In the genomic region with DNA sequence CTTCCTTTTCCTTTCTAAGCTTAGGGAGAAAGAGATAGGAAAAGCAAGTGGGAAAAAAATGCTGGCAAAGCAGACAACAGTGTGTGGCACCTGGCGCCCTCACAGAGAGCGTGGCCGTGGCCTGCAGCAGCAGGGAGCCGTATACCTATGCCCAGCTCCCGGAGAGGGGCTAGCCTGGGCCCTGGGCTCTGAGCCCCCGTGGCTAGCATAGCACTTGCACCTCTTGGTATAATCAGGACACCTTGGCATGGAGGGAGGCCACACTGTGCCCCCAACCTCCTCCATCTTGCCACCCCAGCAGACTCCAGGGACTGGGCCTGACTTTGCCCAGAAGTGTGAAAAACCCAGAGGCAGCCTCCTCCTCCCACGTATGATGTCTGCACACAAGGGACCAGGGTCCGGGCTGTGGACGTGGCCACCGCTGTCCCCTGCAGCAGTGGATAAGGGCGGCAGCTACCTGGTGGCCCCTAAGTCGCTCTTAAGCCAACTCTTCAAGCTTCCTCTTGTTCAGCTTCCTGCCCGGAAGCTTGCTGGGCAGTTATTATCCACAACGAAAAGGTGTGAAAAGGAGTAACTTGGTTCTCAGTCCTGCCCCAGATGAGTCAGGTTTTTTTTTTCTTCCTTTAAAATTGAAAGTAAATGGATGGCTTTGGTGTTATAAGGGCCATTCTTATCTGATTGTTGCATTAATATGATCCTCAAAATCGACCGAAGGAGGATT, we compare ENCODE assay signal across 26 cellular contexts.
DNase-seq lines count a peak whose midpoint lies in the region; ATAC-seq, FAIRE-seq and TF ChIP-seq lines count a peak whose summit lies in the region.
"Had no signal": no experiment of that assay in that cellular context is flagged by ENCODE, and none has a peak within 500 bp of the region (broad histone marks: within the 10 kb centered on the region; RNA-seq: fewer than 3 reads in every experiment).

No MANE protein-coding gene starts in this region.

- no peaks in the 10 kb centered on the region for H3K27me3 ChIP-seq in A673 (replicated peaks; ENCODE audit: insufficient read depth, low read depth, low read length, poor library complexity)
- H3K27me3 ChIP-seq in naive thymus-derived CD4-positive, alpha-beta T cell (ENCODE audit: control insufficient read depth in 2 of 2, insufficient read depth in 2 of 2, low read length in 2 of 2) = no peaks in the 10 kb centered on the region
- no peaks in the 10 kb centered on the region for H3K27me3 ChIP-seq in Caco-2 (replicated peaks; ENCODE audit: control insufficient read depth, insufficient read depth, low read length)
- H3K27me3 ChIP-seq: breast epithelium, colonic mucosa, foreskin keratinocyte, neural progenitor cell, right lobe of liver, SJSA1, uterus had no signal

- H3K27ac Mint-ChIP-seq in activated CD4-positive, alpha-beta memory T cell treated with anti-CD3 and anti-CD28 coated beads, Interleukin-2, amount 10 ng/mL, durations not matched to agents 7 days and 5 days = no peak overlapping the region
- no peak overlapping the region for H3K27ac Mint-ChIP-seq in naive thymus-derived CD4-positive, alpha-beta T cell
- H3K27ac Mint-ChIP-seq in Caco-2 (ENCODE audit: unreplicated experiment) = no peak overlapping the region
- H3K27ac Mint-ChIP-seq: activated naive CD4-positive, alpha-beta T cell treated with anti-CD3 and anti-CD28 coated beads, Interleukin-2, amount 10 ng/mL, durations not matched to agents 7 days and 5 days; activated T-cell treated with anti-CD3 and anti-CD28 coated beads, Interleukin-2, amount 50 U/mL, for 72 hours; CD4-positive, CD25-positive, alpha-beta regulatory T cell; progenitor cell of endocrine pancreas; stimulated activated naive B cell treated with anti-CD40 and anti-IgM and Interleukin-4, amounts not matched to agents 10 μg/mL and 1 μg/mL and 100 μg/mL, for 72 hours had no signal

- no peak overlapping the region for H3K27ac ChIP-seq in A549
- H3K27ac ChIP-seq in A673 (ENCODE audit: low read depth, low read length, poor library complexity, severe bottlenecking) = peak overlapping the region; percentile 8
- H3K27ac ChIP-seq in naive thymus-derived CD4-positive, alpha-beta T cell (ENCODE audit: low read depth, low read length) = no peak overlapping the region
- H3K27ac ChIP-seq: colonic mucosa, foreskin keratinocyte, neural progenitor cell, right lobe of liver, SJSA1, thoracic aorta, uterus had no signal

- H3K27me3 Mint-ChIP-seq in activated CD4-positive, alpha-beta memory T cell treated with anti-CD3 and anti-CD28 coated beads, Interleukin-2, amount 10 ng/mL, durations not matched to agents 7 days and 5 days = peaks cover 39% of the 10 kb centered on the region
- peaks cover 6 to 29% (median 12%) of the 10 kb centered on the region in 5 donors for H3K27me3 Mint-ChIP-seq in naive thymus-derived CD4-positive, alpha-beta T cell
- no peaks in the 10 kb centered on the region for H3K27me3 Mint-ChIP-seq in Caco-2 (ENCODE audit: insufficient read depth, unreplicated experiment)
- H3K27me3 Mint-ChIP-seq: CD4-positive, CD25-positive, alpha-beta regulatory T cell had no signal

- H3K4me1 Mint-ChIP-seq in activated CD4-positive, alpha-beta memory T cell treated with anti-CD3 and anti-CD28 coated beads, Interleukin-2, amount 10 ng/mL, durations not matched to agents 7 days and 5 days = peaks cover 64% of the 10 kb centered on the region
- peaks cover 8 to 57% (median 14%) of the 10 kb centered on the region in 7 donors for H3K4me1 Mint-ChIP-seq in naive thymus-derived CD4-positive, alpha-beta T cell
- H3K4me1 Mint-ChIP-seq in Caco-2 (ENCODE audit: low read depth, unreplicated experiment) = peaks cover 13% of the 10 kb centered on the region
- H3K4me1 Mint-ChIP-seq: neural progenitor cell had no signal

- no peaks in the 10 kb centered on the region for H3K9me3 Mint-ChIP-seq in activated CD4-positive, alpha-beta memory T cell treated with anti-CD3 and anti-CD28 coated beads, Interleukin-2, amount 10 ng/mL, durations not matched to agents 7 days and 5 days
- H3K9me3 Mint-ChIP-seq in naive thymus-derived CD4-positive, alpha-beta T cell = peaks cover 0 to 2% (median 0%) of the 10 kb centered on the region in 11 donors
- peaks cover 9% of the 10 kb centered on the region for H3K9me3 Mint-ChIP-seq in Caco-2 (ENCODE audit: unreplicated experiment)
- H3K9me3 Mint-ChIP-seq: activated naive CD4-positive, alpha-beta T cell treated with anti-CD3 and anti-CD28 coated beads, Interleukin-2, amount 10 ng/mL, durations not matched to agents 7 days and 5 days; activated T-cell treated with anti-CD3 and anti-CD28 coated beads, Interleukin-2, amount 50 U/mL, for 72 hours; CD4-positive, CD25-positive, alpha-beta regulatory T cell; neural progenitor cell; stimulated activated naive B cell treated with anti-CD40 and anti-IgM and Interleukin-4, amounts not matched to agents 10 μg/mL and 1 μg/mL and 100 μg/mL, for 72 hours; T-cell had no signal

- BruUV-seq in A673 (replicated peaks; lab: Mats Ljungman, UMichigan) = no TSS peak
- no TSS peak for BruUV-seq in Caco-2 (replicated peaks; lab: Mats Ljungman, UMichigan)

- no peaks in the 10 kb centered on the region for H3K36me3 ChIP-seq in A673 (ENCODE audit: insufficient read depth, low read length, poor library complexity, severe bottlenecking)
- H3K36me3 ChIP-seq in naive thymus-derived CD4-positive, alpha-beta T cell (ENCODE audit: control insufficient read depth in 2 of 3, insufficient read depth in 3 of 3, low read length in 3 of 3) = no peaks in the 10 kb centered on the region
- H3K36me3 ChIP-seq in Caco-2 (ENCODE audit: control insufficient read depth, insufficient read depth, low read length) = no peaks in the 10 kb centered on the region
- H3K36me3 ChIP-seq: breast epithelium, colonic mucosa, neural progenitor cell, right lobe of liver, SJSA1, thoracic aorta, uterus had no signal

- CTCF ChIA-PET in A549 (lab: Yijun Ruan, JAX) (interaction anchor here (0.7 to 1.0 kb wide), 2 partner anchors 47 to 224 kb away, joined by 3 read pairs; no protein-coding TSS in a partner anchor), A673 (lab: Charles Lee) (no interaction called here), Caco-2 (lab: Charles Lee) (no interaction called here)
- CTCF ChIA-PET in activated CD4-positive, alpha-beta memory T cell treated with anti-CD3 and anti-CD28 coated beads, Interleukin-2, amount 10 ng/mL, durations not matched to agents 7 days and 5 days (lab: Charles Lee) = no interaction called here
- CTCF ChIA-PET in naive thymus-derived CD4-positive, alpha-beta T cell (lab: Charles Lee) = no interaction called here

- intact Hi-C loops in A673 (cut with micrococcal nuclease; ENCODE audit: unreplicated experiment) = no loop called here
- intact Hi-C loops in naive thymus-derived CD4-positive, alpha-beta T cell (cut with micrococcal nuclease) = loop anchor here in 1 of 2 donors (5.0 kb wide), 1 partner anchor 46 kb away; no protein-coding TSS in a partner anchor
- intact Hi-C loops in Caco-2 (cut with micrococcal nuclease; ENCODE audit: unreplicated experiment) = no loop called here

- H3K4me1 ChIP-seq in A549 (peaks cover 20% of the 10 kb centered on the region), A673 (ENCODE audit: insufficient read depth, low read length, poor library complexity, severe bottlenecking) (peaks cover 37% of the 10 kb centered on the region), Caco-2 (peaks cover 15% of the 10 kb centered on the region)
- H3K4me1 ChIP-seq in naive thymus-derived CD4-positive, alpha-beta T cell (ENCODE audit: control insufficient read depth in 2 of 2, insufficient read depth in 2 of 2, low read length in 2 of 2) = peaks cover 6 to 7% of the 10 kb centered on the region in 2 donors
- H3K4me1 ChIP-seq: neural progenitor cell, right lobe of liver, uterus had no signal

- peaks cover 2% of the 10 kb centered on the region for H3K36me3 Mint-ChIP-seq in activated CD4-positive, alpha-beta memory T cell treated with anti-CD3 and anti-CD28 coated beads, Interleukin-2, amount 10 ng/mL, durations not matched to agents 7 days and 5 days (ENCODE audit: low read depth)
- H3K36me3 Mint-ChIP-seq in naive thymus-derived CD4-positive, alpha-beta T cell = no peaks in the 10 kb centered on the region
- H3K36me3 Mint-ChIP-seq in Caco-2 (ENCODE audit: insufficient read depth, unreplicated experiment) = no peaks in the 10 kb centered on the region
- H3K36me3 Mint-ChIP-seq: activated naive CD4-positive, alpha-beta T cell treated with anti-CD3 and anti-CD28 coated beads, Interleukin-2, amount 10 ng/mL, durations not matched to agents 7 days and 5 days; CD4-positive, CD25-positive, alpha-beta regulatory T cell; neural progenitor cell; stimulated activated naive B cell treated with anti-CD40 and anti-IgM and Interleukin-4, amounts not matched to agents 10 μg/mL and 1 μg/mL and 100 μg/mL, for 72 hours; T-cell had no signal

- no peak for TF ChIP-seq EP300 in A549 (IDR thresholded peaks at IDR 0.05)

- DNase-seq in A549 (ENCODE audit: low read depth in 1 of 2, low spot score in 1 of 2) (no peak), A673 (ENCODE audit: low spot score) (no peak), glomerular visceral epithelial cell (ENCODE audit: extremely low spot score) (no peak), omental fat pad (ENCODE audit: low spot score) (no peak), Caco-2 (no peak)
- peak; percentile 37 for DNase-seq in activated CD4-positive, alpha-beta memory T cell treated with anti-CD3 and anti-CD28 coated beads, Interleukin-2, amount 10 ng/mL, durations not matched to agents 7 days and 5 days
- DNase-seq in naive thymus-derived CD4-positive, alpha-beta T cell = no peak
- DNase-seq: activated naive CD4-positive, alpha-beta T cell treated with anti-CD3 and anti-CD28 coated beads, Interleukin-2, amount 10 ng/mL, durations not matched to agents 7 days and 5 days; activated T-cell treated with anti-CD3 and anti-CD28 coated beads, Interleukin-2, amount 50 U/mL, for 72 hours; colonic mucosa; foreskin keratinocyte; mammary epithelial cell; NCI-H510A treated with DMSO at 0.1 percent for 48 hours; right lobe of liver; stimulated activated CD4-positive, alpha-beta T cell treated with anti-CD3 and anti-CD28 coated beads, Interleukin-12 subunit alpha, Interleukin-12 subunit beta, amount 100 ng/mL, for 4 hours; stimulated activated CD4-positive, alpha-beta T cell treated with anti-CD3 and anti-CD28 coated beads, Interleukin-4, amount 100 ng/mL, for 24 hours; stimulated activated naive B cell treated with anti-CD40 and anti-IgM and Interleukin-4, amounts not matched to agents 10 μg/mL and 1 μg/mL and 100 μg/mL, for 72 hours; T-cell; uterus had no signal

- no peaks in the 10 kb centered on the region for H3K9me3 ChIP-seq in A549
- no peaks in the 10 kb centered on the region for H3K9me3 ChIP-seq in A673 (ENCODE audit: low read depth, low read length, poor library complexity, severe bottlenecking)
- no peaks in the 10 kb centered on the region for H3K9me3 ChIP-seq in naive thymus-derived CD4-positive, alpha-beta T cell (ENCODE audit: control insufficient read depth in 2 of 3, low read length in 3 of 3)
- no peaks in the 10 kb centered on the region for H3K9me3 ChIP-seq in Caco-2
- H3K9me3 ChIP-seq: breast epithelium, colonic mucosa, right lobe of liver, SJSA1, thoracic aorta, uterus had no signal

- POLR2A ChIA-PET in A549 (lab: Yijun Ruan, JAX) (no interaction called here), A673 (lab: Charles Lee; ENCODE audit: low non-redundant PET) (interaction anchor here (0.7 kb wide), 1 partner anchor 1990 kb away, joined by 4 read pairs; no protein-coding TSS in a partner anchor), Caco-2 (lab: Charles Lee) (no interaction called here)
- POLR2A ChIA-PET in activated CD4-positive, alpha-beta memory T cell treated with anti-CD3 and anti-CD28 coated beads, Interleukin-2, amount 10 ng/mL, durations not matched to agents 7 days and 5 days (lab: Charles Lee) = interaction anchor here (0.5 kb wide), 1 partner anchor 91 kb away, joined by 3 read pairs; no protein-coding TSS in a partner anchor
- POLR2A ChIA-PET in naive thymus-derived CD4-positive, alpha-beta T cell (lab: Charles Lee) = no interaction called here

- no peak for TF ChIP-seq RAD21 in A549 (conservative IDR thresholded peaks at IDR 0.05 in 1 of 2, IDR thresholded peaks at IDR 0.05 in 1 of 2)

- no peak overlapping the region for H3K4me2 ChIP-seq in A549
- H3K4me2 ChIP-seq: neural progenitor cell had no signal

- no peak for FAIRE-seq in A549 (lab: Jason Lieb, UNC)
- FAIRE-seq: H1 had no signal

- WGBS in A549 (ENCODE audit: missing lambda C conversion rate) = 64% methylated on average over 16 of the region's 16 CpGs

- TF ChIP-seq CTCF in A549 (IDR thresholded peaks at IDR 0.05) (no peak), A673 (conservative IDR thresholded peaks at IDR 0.05; ENCODE audit: low read depth, low read length) (no peak), omental fat pad (IDR thresholded peaks at IDR 0.05) (no peak), Caco-2 (IDR thresholded peaks at IDR 0.05; ENCODE audit: insufficient read depth in 1 of 2, low read depth in 1 of 2, low read length in 1 of 2, severe bottlenecking in 1 of 2, unreplicated experiment in 1 of 2) (no peak)

- H3K4me3 Mint-ChIP-seq in activated CD4-positive, alpha-beta memory T cell treated with anti-CD3 and anti-CD28 coated beads, Interleukin-2, amount 10 ng/mL, durations not matched to agents 7 days and 5 days = no peak overlapping the region
- no peak overlapping the region for H3K4me3 Mint-ChIP-seq in naive thymus-derived CD4-positive, alpha-beta T cell
- H3K4me3 Mint-ChIP-seq in Caco-2 (ENCODE audit: unreplicated experiment) = no peak overlapping the region
- H3K4me3 Mint-ChIP-seq: activated naive CD4-positive, alpha-beta T cell treated with anti-CD3 and anti-CD28 coated beads, Interleukin-2, amount 10 ng/mL, durations not matched to agents 7 days and 5 days; neural progenitor cell; stimulated activated naive B cell treated with anti-CD40 and anti-IgM and Interleukin-4, amounts not matched to agents 10 μg/mL and 1 μg/mL and 100 μg/mL, for 72 hours; T-cell had no signal

- ATAC-seq in A549 (peak; percentile 44 to 54; a peak in 4 of 6 replicates), omental fat pad (ENCODE audit: low FRiP score) (no peak)
- peak; percentile 57 for ATAC-seq in naive thymus-derived CD4-positive, alpha-beta T cell
- ATAC-seq: foreskin keratinocyte; right lobe of liver; stimulated activated naive B cell treated with anti-CD40 and anti-IgM and Interleukin-4, amounts not matched to agents 10 μg/mL and 1 μg/mL and 100 μg/mL, for 72 hours had no signal

- no peak overlapping the region for H3K4me3 ChIP-seq in A549
- no peak overlapping the region for H3K4me3 ChIP-seq in A673 (ENCODE audit: low read depth, low read length, poor library complexity, severe bottlenecking)
- no peak overlapping the region for H3K4me3 ChIP-seq in naive thymus-derived CD4-positive, alpha-beta T cell (ENCODE audit: low read length)
- H3K4me3 ChIP-seq in Caco-2 (ENCODE audit: low read depth, low read length) = no peak overlapping the region
- H3K4me3 ChIP-seq: breast epithelium, colonic mucosa, neural progenitor cell, right lobe of liver, SJSA1, thoracic aorta, uterus had no signal

- TF ChIP-seq POLR2A in A549 (IDR thresholded peaks at IDR 0.05; ENCODE audit: low read length) = no peak

Comparison
In these comparisons a context has a peak if more than half of its experiments do, and no peak if none do; other contexts are left out.
1. POLR2A ChIA-PET loops: an anchor here in A673 (0.7 kb wide) and activated CD4-positive, alpha-beta memory T cell treated with anti-CD3 and anti-CD28 coated beads, Interleukin-2, amount 10 ng/mL, durations not matched to agents 7 days and 5 days (0.5 kb wide); none called in A549, naive thymus-derived CD4-positive, alpha-beta T cell and Caco-2.